ENCODE assay signal across 9 cellular contexts in genomic region chr15:81256916-81257315, GRCh38.
DNase-seq lines count a peak whose midpoint lies in the region; ATAC-seq and TF ChIP-seq lines count a peak whose summit lies in the region.
"Had no signal": no experiment of that assay in that cellular context is flagged by ENCODE, and none has a peak within 500 bp of the region (broad histone marks: within the 10 kb centered on the region; RNA-seq: fewer than 3 reads in every experiment).

No MANE protein-coding gene starts in this region.

- H3K9me3 Mint-ChIP-seq in osteocyte (ENCODE audit: unreplicated experiment) = no peaks in the 10 kb centered on the region
- H3K9me3 Mint-ChIP-seq: memory B cell had no signal

- intact Hi-C loops in left colon (cut with DNase I, micrococcal nuclease) = no loop called here

- H3K4me3 Mint-ChIP-seq in osteocyte (ENCODE audit: unreplicated experiment) = no peak overlapping the region
- H3K4me3 Mint-ChIP-seq: memory B cell had no signal

- no peaks in the 10 kb centered on the region for H3K4me1 Mint-ChIP-seq in osteocyte (ENCODE audit: unreplicated experiment)
- H3K4me1 Mint-ChIP-seq: memory B cell had no signal

- TF ChIP-seq CTCF in GM10248 (IDR thresholded peaks at IDR 0.05; ENCODE audit: control extremely low read depth, extremely low read depth, low read depth, missing control alignments) (peak; percentile 23), epithelial cell of esophagus (IDR thresholded peaks at IDR 0.05; ENCODE audit: insufficient read depth, low read depth, low read length, missing control alignments) (peak; percentile 57), osteocyte (IDR thresholded peaks at IDR 0.05) (peak; percentile 60)

- ATAC-seq in left colon (no peak), GM21529 (IDR thresholded peaks at IDR 0.05; ENCODE audit: unreplicated experiment) (no peak), HG03378 (IDR thresholded peaks at IDR 0.05; ENCODE audit: unreplicated experiment) (no peak)

- H3K27ac Mint-ChIP-seq in osteocyte (ENCODE audit: unreplicated experiment) = no peak overlapping the region
- H3K27ac Mint-ChIP-seq: memory B cell had no signal

- peaks cover 21% of the 10 kb centered on the region for H3K27me3 Mint-ChIP-seq in osteocyte (ENCODE audit: unreplicated experiment)

- DNase-seq in GM10248 (ENCODE audit: extremely low spot score) (no peak), NCI-H526 treated with DMSO at 0.1 percent for 48 hours (lab: John Stamatoyannopoulos, UW) (peak; percentile 52), epithelial cell of esophagus (ENCODE audit: low read depth) (peak; percentile 56), osteocyte (ENCODE audit: extremely low spot score, unreplicated experiment) (no peak), NCI-H69 (lab: John Stamatoyannopoulos, UW) (no peak), left colon (no peak)

- CTCF ChIA-PET in GM10248 (lab: Yijun Ruan, JAX) = interaction anchor here (2.8 kb wide), 1 partner anchor 10 kb away, joined by 15 read pairs; no protein-coding TSS in a partner anchor

- H3K36me3 Mint-ChIP-seq in osteocyte (ENCODE audit: unreplicated experiment) = no peaks in the 10 kb centered on the region
- H3K36me3 Mint-ChIP-seq: memory B cell had no signal

- POLR2A ChIA-PET in GM10248 (lab: Yijun Ruan, JAX) = no interaction called here

- no peak overlapping the region for H3K4me3 ChIP-seq in epithelial cell of esophagus (ENCODE audit: low read length)

Comparison
In these comparisons a context has a peak if more than half of its experiments do, and no peak if none do; other contexts are left out.
1. DNase-seq: peak in NCI-H526 treated with DMSO at 0.1 percent for 48 hours (single experiment) and epithelial cell of esophagus (single experiment); none in GM10248 (single experiment), osteocyte (single experiment), NCI-H69 (single experiment) and left colon (0 of 2).
2. Peak in every context shown above with its lines, with median percentiles within 50 percentile points of each other: CTCF ChIP-seq.